ENCODE assay signal across 2 cellular contexts in the genomic region with DNA sequence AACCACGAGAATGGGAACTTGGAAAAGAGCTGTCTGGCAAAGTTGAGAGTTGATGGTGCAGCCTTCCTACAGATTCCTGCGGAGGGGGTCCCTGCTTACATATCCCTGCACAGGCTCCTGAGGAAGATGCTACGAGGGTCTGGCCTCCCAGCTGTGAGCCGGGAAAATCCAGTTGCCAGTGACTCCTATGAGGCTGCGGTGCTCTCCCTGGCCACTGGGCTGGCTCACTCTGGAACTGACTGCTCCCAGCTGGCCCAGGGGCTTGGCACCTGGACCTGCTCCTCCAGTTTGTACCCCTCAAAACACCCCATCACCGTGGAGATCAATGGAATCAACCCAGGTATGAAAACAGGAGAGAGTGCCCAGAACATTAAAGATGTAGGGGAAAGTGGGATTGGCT. TPM values are rescaled to one million over a fixed set of nuclear protein-coding genes. Genes with fewer than 3 reads are reported as not detected.
"Had no signal": no experiment of that assay in that cellular context is flagged by ENCODE, and none has a peak within 500 bp of the region (broad histone marks: within the 10 kb centered on the region; RNA-seq: fewer than 3 reads in every experiment).

No MANE protein-coding gene starts in this region.

RNA-seq across cellular contexts. Expression of gene CTAGE6, which starts 37.2 kb away (rescaled TPM):
- polyA plus RNA-seq: stomach, urinary bladder had no signal
